17 cellular contexts compared by ENCODE assay signal in genomic region chr11:117687776-117688175, GRCh38.
"Had no signal": no experiment of that assay in that cellular context is flagged by ENCODE, and none has a peak within 500 bp of the region (broad histone marks: within the 10 kb centered on the region; RNA-seq: fewer than 3 reads in every experiment).

No MANE protein-coding gene starts in this region.

- DNase-seq: colonic mucosa; dermis blood vessel endothelial cell; effector CD8-positive, alpha-beta T cell; foreskin melanocyte; mesendoderm; naive thymus-derived CD4-positive, alpha-beta T cell; nephron progenitor cell; ovary; stimulated activated CD4-positive, alpha-beta T cell treated with anti-CD3 and anti-CD28 coated beads, Interleukin-2, amount 100 ng/mL, for 48 hours; stimulated activated naive CD4-positive, alpha-beta T cell treated with Interleukin-2 at 50 U/mL for 16 hours; tibial artery; upper lobe of left lung; uterus had no signal

- H3K4me2 ChIP-seq: smooth muscle cell had no signal

- H3K9me3 ChIP-seq: colonic mucosa, heart left ventricle, ovary, right atrium auricular region, suprapubic skin, tibial artery, upper lobe of left lung, uterus had no signal

- H3K27me3 ChIP-seq: colonic mucosa, heart left ventricle, ovary, right atrium auricular region, suprapubic skin, upper lobe of left lung, uterus had no signal

- H3K4me1 ChIP-seq: colonic mucosa, suprapubic skin, tibial artery, upper lobe of left lung, uterus had no signal

- H3K36me3 ChIP-seq: colonic mucosa, heart left ventricle, ovary, right atrium auricular region, suprapubic skin, tibial artery, upper lobe of left lung, uterus had no signal

- ATAC-seq: heart left ventricle; naive thymus-derived CD4-positive, alpha-beta T cell had no signal

- H3K4me3 ChIP-seq: colonic mucosa, heart left ventricle, ovary, right atrium auricular region, smooth muscle cell, suprapubic skin, tibial artery, upper lobe of left lung, uterus had no signal

- H3K27ac ChIP-seq: colonic mucosa, heart left ventricle, ovary, right atrium auricular region, suprapubic skin, tibial artery, upper lobe of left lung, uterus had no signal
